ENCODE assay signal across 24 cellular contexts in genomic region chr15:90769375-90769774, GRCh38.
"Had no signal": no experiment of that assay in that cellular context is flagged by ENCODE, and none has a peak within 500 bp of the region (broad histone marks: within the 10 kb centered on the region; RNA-seq: fewer than 3 reads in every experiment).

No MANE protein-coding gene starts in this region.

- ATAC-seq: left colon; left lung; naive thymus-derived CD8-positive, alpha-beta T cell; pancreas; psoas muscle; right lobe of liver; stimulated activated naive B cell treated with anti-CD40 and anti-IgM and Interleukin-4, amounts not matched to agents 10 μg/mL and 1 μg/mL and 100 μg/mL, for 72 hours; stimulated activated naive CD8-positive, alpha-beta T cell treated with anti-CD3 and anti-CD28 coated beads, Interleukin-15, Interleukin-2, amounts not matched to agents 100 U/mL and 50 U/mL, for 24 hours had no signal

- H3K27ac ChIP-seq: left lung, pancreas, psoas muscle, right lobe of liver, testis, thyroid gland, transverse colon, upper lobe of left lung, vagina had no signal

- H3K27me3 ChIP-seq: left lung, pancreas, right lobe of liver, stomach, testis, thyroid gland, transverse colon, upper lobe of left lung, vagina had no signal

- H3K9me3 ChIP-seq: left lung, pancreas, psoas muscle, right lobe of liver, stomach, testis, thyroid gland, transverse colon, upper lobe of left lung, vagina had no signal

- H3K4me3 ChIP-seq: left lung, lung, pancreas, psoas muscle, right lobe of liver, smooth muscle cell, stomach, testis, thyroid gland, transverse colon, upper lobe of left lung, vagina had no signal

- H3K36me3 ChIP-seq: left lung, pancreas, right lobe of liver, stomach, thyroid gland, transverse colon, upper lobe of left lung, vagina had no signal

- FAIRE-seq: keratinocyte, pancreas had no signal

- H3K4me1 ChIP-seq: left lung, pancreas, psoas muscle, right lobe of liver, testis, thyroid gland, upper lobe of left lung, vagina had no signal

- H3K4me2 ChIP-seq: smooth muscle cell had no signal

- DNase-seq: hippocampal formation; kidney glomerular epithelial cell; left colon; left lung; midbrain; naive thymus-derived CD8-positive, alpha-beta T cell; nucleus accumbens; pancreas; posterior cingulate gyrus; psoas muscle; right lobe of liver; stimulated activated CD4-positive, alpha-beta T cell treated with anti-CD3 and anti-CD28 coated beads, Interleukin-1b, Interleukin-23, amount 100 ng/mL, for 48 hours; stimulated activated CD4-positive, alpha-beta T cell treated with anti-CD3 and anti-CD28 coated beads, Interleukin-2, amount 100 ng/mL, for 48 hours; stimulated activated naive B cell treated with anti-CD40 and anti-IgM and Interleukin-4, amounts not matched to agents 10 μg/mL and 1 μg/mL and 100 μg/mL, for 72 hours; stimulated activated naive CD8-positive, alpha-beta T cell treated with anti-CD3 and anti-CD28 coated beads, Interleukin-15, Interleukin-2, amounts not matched to agents 100 U/mL and 50 U/mL, for 24 hours; stomach; testis; thyroid gland; transverse colon; upper lobe of left lung had no signal
